1 cellular context compared by ENCODE assay signal in genomic region chr16:69818811-69819587, GRCh38.
TF ChIP-seq lines count a peak whose summit lies in the region.

No MANE protein-coding gene starts in this region.

TF ChIP-seq in GM23338, 12 proteins besides CTCF, POLR2A, EP300 and RAD21 (continued from another document):
- TF ChIP-seq ZNF462 (CRISPR knock-in tag; IDR thresholded peaks at IDR 0.05): no peak
- TF ChIP-seq REST (IDR thresholded peaks at IDR 0.05; ENCODE audit: unreplicated experiment): no peak
TF ChIP-seq in GM23338: peak in this region for 0.
